ENCODE assay signal across 18 cellular contexts in genomic region chr12:99119449-99119848, GRCh38.
"Had no signal": no experiment of that assay in that cellular context is flagged by ENCODE, and none has a peak within 500 bp of the region (broad histone marks: within the 10 kb centered on the region; RNA-seq: fewer than 3 reads in every experiment).

No MANE protein-coding gene starts in this region.

- ATAC-seq: left cardiac atrium, left colon, left lobe of liver, left lung, left ventricle myocardium superior, lower lobe of right lung, mucosa of descending colon had no signal

- DNase-seq: hippocampal formation, immature natural killer cell, islet precursor cell, kidney, kidney glomerular epithelial cell, left cardiac atrium, left colon, left lung, left ventricle myocardium inferior, left ventricle myocardium superior, lower lobe of right lung, mammary epithelial cell, mesenchymal stem cell, mesendoderm, midbrain, mucosa of descending colon, naive B cell had no signal
